2 cellular contexts compared by ENCODE assay signal in the genomic region with DNA sequence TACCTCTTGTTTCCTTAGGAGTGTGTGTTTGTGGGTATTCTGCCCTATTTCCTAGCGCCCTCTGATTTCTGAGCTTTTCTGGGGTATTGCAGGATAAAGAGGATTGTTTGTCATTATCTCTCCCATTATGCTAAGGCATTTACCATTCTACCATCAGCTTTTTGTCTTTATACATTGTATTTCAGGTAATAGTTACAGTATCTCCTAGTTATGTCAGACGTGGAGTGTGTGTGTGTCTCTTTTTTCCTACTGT.
TF ChIP-seq lines count a peak whose summit lies in the region.

No MANE protein-coding gene starts in this region.

TF ChIP-seq in GM23338, 12 proteins besides CTCF, POLR2A, EP300 and RAD21 (continues in another document):
- TF ChIP-seq, protein P1, sequence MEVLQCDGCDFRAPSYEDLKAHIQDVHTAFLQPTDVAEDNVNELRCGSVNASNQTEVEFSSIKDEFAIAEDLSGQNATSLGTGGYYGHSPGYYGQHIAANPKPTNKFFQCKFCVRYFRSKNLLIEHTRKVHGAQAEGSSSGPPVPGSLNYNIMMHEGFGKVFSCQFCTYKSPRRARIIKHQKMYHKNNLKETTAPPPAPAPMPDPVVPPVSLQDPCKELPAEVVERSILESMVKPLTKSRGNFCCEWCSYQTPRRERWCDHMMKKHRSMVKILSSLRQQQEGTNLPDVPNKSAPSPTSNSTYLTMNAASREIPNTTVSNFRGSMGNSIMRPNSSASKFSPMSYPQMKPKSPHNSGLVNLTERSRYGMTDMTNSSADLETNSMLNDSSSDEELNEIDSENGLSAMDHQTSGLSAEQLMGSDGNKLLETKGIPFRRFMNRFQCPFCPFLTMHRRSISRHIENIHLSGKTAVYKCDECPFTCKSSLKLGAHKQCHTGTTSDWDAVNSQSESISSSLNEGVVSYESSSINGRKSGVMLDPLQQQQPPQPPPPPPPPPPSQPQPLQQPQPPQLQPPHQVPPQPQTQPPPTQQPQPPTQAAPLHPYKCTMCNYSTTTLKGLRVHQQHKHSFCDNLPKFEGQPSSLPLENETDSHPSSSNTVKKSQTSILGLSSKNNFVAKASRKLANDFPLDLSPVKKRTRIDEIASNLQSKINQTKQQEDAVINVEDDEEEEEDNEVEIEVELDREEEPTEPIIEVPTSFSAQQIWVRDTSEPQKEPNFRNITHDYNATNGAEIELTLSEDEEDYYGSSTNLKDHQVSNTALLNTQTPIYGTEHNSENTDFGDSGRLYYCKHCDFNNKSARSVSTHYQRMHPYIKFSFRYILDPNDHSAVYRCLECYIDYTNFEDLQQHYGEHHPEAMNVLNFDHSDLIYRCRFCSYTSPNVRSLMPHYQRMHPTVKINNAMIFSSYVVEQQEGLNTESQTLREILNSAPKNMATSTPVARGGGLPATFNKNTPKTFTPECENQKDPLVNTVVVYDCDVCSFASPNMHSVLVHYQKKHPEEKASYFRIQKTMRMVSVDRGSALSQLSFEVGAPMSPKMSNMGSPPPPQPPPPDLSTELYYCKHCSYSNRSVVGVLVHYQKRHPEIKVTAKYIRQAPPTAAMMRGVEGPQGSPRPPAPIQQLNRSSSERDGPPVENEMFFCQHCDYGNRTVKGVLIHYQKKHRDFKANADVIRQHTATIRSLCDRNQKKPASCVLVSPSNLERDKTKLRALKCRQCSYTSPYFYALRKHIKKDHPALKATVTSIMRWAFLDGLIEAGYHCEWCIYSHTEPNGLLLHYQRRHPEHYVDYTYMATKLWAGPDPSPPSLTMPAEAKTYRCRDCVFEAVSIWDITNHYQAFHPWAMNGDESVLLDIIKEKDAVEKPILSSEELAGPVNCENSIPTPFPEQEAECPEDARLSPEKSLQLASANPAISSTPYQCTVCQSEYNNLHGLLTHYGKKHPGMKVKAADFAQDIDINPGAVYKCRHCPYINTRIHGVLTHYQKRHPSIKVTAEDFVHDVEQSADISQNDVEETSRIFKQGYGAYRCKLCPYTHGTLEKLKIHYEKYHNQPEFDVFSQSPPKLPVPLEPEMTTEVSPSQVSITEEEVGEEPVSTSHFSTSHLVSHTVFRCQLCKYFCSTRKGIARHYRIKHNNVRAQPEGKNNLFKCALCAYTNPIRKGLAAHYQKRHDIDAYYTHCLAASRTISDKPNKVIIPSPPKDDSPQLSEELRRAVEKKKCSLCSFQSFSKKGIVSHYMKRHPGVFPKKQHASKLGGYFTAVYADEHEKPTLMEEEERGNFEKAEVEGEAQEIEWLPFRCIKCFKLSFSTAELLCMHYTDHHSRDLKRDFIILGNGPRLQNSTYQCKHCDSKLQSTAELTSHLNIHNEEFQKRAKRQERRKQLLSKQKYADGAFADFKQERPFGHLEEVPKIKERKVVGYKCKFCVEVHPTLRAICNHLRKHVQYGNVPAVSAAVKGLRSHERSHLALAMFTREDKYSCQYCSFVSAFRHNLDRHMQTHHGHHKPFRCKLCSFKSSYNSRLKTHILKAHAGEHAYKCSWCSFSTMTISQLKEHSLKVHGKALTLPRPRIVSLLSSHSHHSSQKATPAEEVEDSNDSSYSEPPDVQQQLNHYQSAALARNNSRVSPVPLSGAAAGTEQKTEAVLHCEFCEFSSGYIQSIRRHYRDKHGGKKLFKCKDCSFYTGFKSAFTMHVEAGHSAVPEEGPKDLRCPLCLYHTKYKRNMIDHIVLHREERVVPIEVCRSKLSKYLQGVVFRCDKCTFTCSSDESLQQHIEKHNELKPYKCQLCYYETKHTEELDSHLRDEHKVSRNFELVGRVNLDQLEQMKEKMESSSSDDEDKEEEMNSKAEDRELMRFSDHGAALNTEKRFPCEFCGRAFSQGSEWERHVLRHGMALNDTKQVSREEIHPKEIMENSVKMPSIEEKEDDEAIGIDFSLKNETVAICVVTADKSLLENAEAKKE (CRISPR knock-in tag; IDR thresholded peaks at IDR 0.05) = no peak
- TF ChIP-seq ZNF114 (CRISPR knock-in tag; IDR thresholded peaks at IDR 0.05) (no peak), CREB1 (CRISPR knock-in tag; IDR thresholded peaks at IDR 0.05; ENCODE audit: low read depth) (no peak), STAT1 (IDR thresholded peaks at IDR 0.05; ENCODE audit: unreplicated experiment) (no peak), JUNB (IDR thresholded peaks at IDR 0.05; ENCODE audit: unreplicated experiment) (no peak), EZH2 (IDR thresholded peaks at IDR 0.05; ENCODE audit: low read depth, unreplicated experiment) (no peak), EZH2phosphoT487 (IDR thresholded peaks at IDR 0.05; ENCODE audit: unreplicated experiment) (no peak), POLR2AphosphoS5 (IDR thresholded peaks at IDR 0.05; ENCODE audit: low read depth) (no peak), NANOG (IDR thresholded peaks at IDR 0.05; ENCODE audit: borderline replicate concordance) (no peak), ZNF331 (CRISPR knock-in tag; IDR thresholded peaks at IDR 0.05; ENCODE audit: low read depth) (no peak)
- TF ChIP-seq, protein P2, sequence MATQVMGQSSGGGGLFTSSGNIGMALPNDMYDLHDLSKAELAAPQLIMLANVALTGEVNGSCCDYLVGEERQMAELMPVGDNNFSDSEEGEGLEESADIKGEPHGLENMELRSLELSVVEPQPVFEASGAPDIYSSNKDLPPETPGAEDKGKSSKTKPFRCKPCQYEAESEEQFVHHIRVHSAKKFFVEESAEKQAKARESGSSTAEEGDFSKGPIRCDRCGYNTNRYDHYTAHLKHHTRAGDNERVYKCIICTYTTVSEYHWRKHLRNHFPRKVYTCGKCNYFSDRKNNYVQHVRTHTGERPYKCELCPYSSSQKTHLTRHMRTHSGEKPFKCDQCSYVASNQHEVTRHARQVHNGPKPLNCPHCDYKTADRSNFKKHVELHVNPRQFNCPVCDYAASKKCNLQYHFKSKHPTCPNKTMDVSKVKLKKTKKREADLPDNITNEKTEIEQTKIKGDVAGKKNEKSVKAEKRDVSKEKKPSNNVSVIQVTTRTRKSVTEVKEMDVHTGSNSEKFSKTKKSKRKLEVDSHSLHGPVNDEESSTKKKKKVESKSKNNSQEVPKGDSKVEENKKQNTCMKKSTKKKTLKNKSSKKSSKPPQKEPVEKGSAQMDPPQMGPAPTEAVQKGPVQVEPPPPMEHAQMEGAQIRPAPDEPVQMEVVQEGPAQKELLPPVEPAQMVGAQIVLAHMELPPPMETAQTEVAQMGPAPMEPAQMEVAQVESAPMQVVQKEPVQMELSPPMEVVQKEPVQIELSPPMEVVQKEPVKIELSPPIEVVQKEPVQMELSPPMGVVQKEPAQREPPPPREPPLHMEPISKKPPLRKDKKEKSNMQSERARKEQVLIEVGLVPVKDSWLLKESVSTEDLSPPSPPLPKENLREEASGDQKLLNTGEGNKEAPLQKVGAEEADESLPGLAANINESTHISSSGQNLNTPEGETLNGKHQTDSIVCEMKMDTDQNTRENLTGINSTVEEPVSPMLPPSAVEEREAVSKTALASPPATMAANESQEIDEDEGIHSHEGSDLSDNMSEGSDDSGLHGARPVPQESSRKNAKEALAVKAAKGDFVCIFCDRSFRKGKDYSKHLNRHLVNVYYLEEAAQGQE (IDR thresholded peaks at IDR 0.05; ENCODE audit: unreplicated experiment) = no peak

TF ChIP-seq in WTC11, 78 proteins besides CTCF, POLR2A, EP300 and RAD21 (continued from another document):
- TF ChIP-seq ZBTB21 (CRISPR knock-in tag; IDR thresholded peaks at IDR 0.05; ENCODE audit: borderline replicate concordance) = no peak
- TF ChIP-seq KAT7 (CRISPR knock-in tag; IDR thresholded peaks at IDR 0.05; ENCODE audit: borderline replicate concordance) = no peak
- TF ChIP-seq, protein P3, sequence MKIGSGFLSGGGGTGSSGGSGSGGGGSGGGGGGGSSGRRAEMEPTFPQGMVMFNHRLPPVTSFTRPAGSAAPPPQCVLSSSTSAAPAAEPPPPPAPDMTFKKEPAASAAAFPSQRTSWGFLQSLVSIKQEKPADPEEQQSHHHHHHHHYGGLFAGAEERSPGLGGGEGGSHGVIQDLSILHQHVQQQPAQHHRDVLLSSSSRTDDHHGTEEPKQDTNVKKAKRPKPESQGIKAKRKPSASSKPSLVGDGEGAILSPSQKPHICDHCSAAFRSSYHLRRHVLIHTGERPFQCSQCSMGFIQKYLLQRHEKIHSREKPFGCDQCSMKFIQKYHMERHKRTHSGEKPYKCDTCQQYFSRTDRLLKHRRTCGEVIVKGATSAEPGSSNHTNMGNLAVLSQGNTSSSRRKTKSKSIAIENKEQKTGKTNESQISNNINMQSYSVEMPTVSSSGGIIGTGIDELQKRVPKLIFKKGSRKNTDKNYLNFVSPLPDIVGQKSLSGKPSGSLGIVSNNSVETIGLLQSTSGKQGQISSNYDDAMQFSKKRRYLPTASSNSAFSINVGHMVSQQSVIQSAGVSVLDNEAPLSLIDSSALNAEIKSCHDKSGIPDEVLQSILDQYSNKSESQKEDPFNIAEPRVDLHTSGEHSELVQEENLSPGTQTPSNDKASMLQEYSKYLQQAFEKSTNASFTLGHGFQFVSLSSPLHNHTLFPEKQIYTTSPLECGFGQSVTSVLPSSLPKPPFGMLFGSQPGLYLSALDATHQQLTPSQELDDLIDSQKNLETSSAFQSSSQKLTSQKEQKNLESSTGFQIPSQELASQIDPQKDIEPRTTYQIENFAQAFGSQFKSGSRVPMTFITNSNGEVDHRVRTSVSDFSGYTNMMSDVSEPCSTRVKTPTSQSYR (CRISPR knock-in tag; IDR thresholded peaks at IDR 0.05) = no peak
- no peak for TF ChIP-seq FOXK1 (CRISPR knock-in tag; IDR thresholded peaks at IDR 0.05)
- TF ChIP-seq IRF2 (CRISPR knock-in tag; IDR thresholded peaks at IDR 0.05; ENCODE audit: borderline replicate concordance, low read depth) = no peak
- TF ChIP-seq, protein P4, sequence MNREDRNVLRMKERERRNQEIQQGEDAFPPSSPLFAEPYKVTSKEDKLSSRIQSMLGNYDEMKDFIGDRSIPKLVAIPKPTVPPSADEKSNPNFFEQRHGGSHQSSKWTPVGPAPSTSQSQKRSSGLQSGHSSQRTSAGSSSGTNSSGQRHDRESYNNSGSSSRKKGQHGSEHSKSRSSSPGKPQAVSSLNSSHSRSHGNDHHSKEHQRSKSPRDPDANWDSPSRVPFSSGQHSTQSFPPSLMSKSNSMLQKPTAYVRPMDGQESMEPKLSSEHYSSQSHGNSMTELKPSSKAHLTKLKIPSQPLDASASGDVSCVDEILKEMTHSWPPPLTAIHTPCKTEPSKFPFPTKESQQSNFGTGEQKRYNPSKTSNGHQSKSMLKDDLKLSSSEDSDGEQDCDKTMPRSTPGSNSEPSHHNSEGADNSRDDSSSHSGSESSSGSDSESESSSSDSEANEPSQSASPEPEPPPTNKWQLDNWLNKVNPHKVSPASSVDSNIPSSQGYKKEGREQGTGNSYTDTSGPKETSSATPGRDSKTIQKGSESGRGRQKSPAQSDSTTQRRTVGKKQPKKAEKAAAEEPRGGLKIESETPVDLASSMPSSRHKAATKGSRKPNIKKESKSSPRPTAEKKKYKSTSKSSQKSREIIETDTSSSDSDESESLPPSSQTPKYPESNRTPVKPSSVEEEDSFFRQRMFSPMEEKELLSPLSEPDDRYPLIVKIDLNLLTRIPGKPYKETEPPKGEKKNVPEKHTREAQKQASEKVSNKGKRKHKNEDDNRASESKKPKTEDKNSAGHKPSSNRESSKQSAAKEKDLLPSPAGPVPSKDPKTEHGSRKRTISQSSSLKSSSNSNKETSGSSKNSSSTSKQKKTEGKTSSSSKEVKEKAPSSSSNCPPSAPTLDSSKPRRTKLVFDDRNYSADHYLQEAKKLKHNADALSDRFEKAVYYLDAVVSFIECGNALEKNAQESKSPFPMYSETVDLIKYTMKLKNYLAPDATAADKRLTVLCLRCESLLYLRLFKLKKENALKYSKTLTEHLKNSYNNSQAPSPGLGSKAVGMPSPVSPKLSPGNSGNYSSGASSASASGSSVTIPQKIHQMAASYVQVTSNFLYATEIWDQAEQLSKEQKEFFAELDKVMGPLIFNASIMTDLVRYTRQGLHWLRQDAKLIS (CRISPR knock-in tag; IDR thresholded peaks at IDR 0.05; ENCODE audit: borderline replicate concordance) = no peak
- TF ChIP-seq, protein P5, sequence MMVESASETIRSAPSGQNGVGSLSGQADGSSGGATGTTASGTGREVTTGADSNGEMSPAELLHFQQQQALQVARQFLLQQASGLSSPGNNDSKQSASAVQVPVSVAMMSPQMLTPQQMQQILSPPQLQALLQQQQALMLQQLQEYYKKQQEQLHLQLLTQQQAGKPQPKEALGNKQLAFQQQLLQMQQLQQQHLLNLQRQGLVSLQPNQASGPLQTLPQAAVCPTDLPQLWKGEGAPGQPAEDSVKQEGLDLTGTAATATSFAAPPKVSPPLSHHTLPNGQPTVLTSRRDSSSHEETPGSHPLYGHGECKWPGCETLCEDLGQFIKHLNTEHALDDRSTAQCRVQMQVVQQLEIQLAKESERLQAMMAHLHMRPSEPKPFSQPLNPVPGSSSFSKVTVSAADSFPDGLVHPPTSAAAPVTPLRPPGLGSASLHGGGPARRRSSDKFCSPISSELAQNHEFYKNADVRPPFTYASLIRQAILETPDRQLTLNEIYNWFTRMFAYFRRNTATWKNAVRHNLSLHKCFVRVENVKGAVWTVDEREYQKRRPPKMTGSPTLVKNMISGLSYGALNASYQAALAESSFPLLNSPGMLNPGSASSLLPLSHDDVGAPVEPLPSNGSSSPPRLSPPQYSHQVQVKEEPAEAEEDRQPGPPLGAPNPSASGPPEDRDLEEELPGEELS (CRISPR knock-in tag; IDR thresholded peaks at IDR 0.05) = no peak
